29 cellular contexts compared by ENCODE assay signal in the genomic region with DNA sequence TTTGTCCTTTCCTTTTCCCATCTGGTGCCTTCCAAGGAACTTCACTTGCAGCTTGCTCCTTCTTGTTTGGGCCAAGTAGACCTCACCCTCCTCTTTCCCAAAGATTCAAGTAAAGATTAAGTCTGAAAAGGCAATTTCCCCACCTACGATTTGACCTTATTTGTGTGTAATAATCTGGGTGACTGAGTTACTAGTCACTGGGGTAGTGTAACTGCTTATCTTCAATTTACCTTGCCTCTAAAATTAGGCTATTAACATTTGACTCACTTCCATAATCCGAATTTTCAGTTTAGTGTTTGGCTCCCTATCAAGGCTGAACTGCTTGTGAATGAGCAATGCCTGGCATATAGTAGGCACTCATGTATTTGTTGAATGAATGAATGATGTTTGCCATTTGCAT. TPM values are rescaled to one million over a fixed set of nuclear protein-coding genes. Genes with fewer than 3 reads are reported as not detected.
"Had no signal": no experiment of that assay in that cellular context is flagged by ENCODE, and none has a peak within 500 bp of the region (broad histone marks: within the 10 kb centered on the region; RNA-seq: fewer than 3 reads in every experiment).

No MANE protein-coding gene starts in this region.

- ATAC-seq: activated CD8-positive, alpha-beta T cell treated with anti-CD3 and anti-CD28 coated beads for 36 hours; activated T-cell treated with anti-CD3 and anti-CD28 coated beads, Interleukin-2, amount 50 U/mL, for 72 hours; left cardiac atrium; left ventricle myocardium superior; right lobe of liver; stimulated activated naive CD8-positive, alpha-beta T cell treated with anti-CD3 and anti-CD28 coated beads, Interleukin-15, Interleukin-2, amounts not matched to agents 100 U/mL and 50 U/mL, for 24 hours; T-helper 17 cell; WTC11 had no signal

- H3K36me3 ChIP-seq: cardiac muscle cell, colonic mucosa, ovary, right lobe of liver, transverse colon had no signal

- H3K9me3 ChIP-seq: colonic mucosa, neutrophil, ovary, right lobe of liver, testis, transverse colon had no signal

- H3K4me3 ChIP-seq: cardiac muscle cell, colonic mucosa, dorsolateral prefrontal cortex, ovary, right lobe of liver, testis, transverse colon had no signal

- H3K27me3 ChIP-seq: cardiac muscle cell, colonic mucosa, dorsolateral prefrontal cortex, neutrophil, ovary, right lobe of liver, testis, transverse colon had no signal

- H3K4me1 ChIP-seq: colonic mucosa, right lobe of liver, testis, transverse colon had no signal

- DNase-seq: activated CD4-positive, alpha-beta T cell treated with anti-CD3 and anti-CD28 coated beads for 1 hour; activated CD4-positive, alpha-beta T cell treated with anti-CD3 and anti-CD28 coated beads, Interleukin-2, amount 10 ng/mL, durations not matched to agents 7 days and 5 days; activated CD8-positive, alpha-beta T cell treated with anti-CD3 and anti-CD28 coated beads for 36 hours; activated effector memory CD4-positive, alpha-beta T cell treated with Interleukin-2 at 50 U/mL for 16 hours; activated naive CD4-positive, alpha-beta T cell treated with Interleukin-2 at 50 U/mL for 16 hours; activated T-cell treated with anti-CD3 and anti-CD28 coated beads, Interleukin-2, amount 50 U/mL, for 72 hours; anterior cingulate cortex; cerebellar nuclear complex; colonic mucosa; dorsolateral prefrontal cortex; effector memory CD4-positive, alpha-beta T cell; islet precursor cell; left cardiac atrium; left ventricle myocardium superior; naive B cell; nephron progenitor cell; ovary; right lobe of liver; stimulated activated CD4-positive, alpha-beta T cell treated with anti-CD3 and anti-CD28 coated beads, Interleukin-2, amount 100 ng/mL, for 48 hours; stimulated activated naive CD8-positive, alpha-beta T cell treated with anti-CD3 and anti-CD28 coated beads, Interleukin-15, Interleukin-2, amounts not matched to agents 100 U/mL and 50 U/mL, for 24 hours; T-helper 17 cell; T1000; testis; transverse colon had no signal

- H3K27ac ChIP-seq: cardiac muscle cell, colonic mucosa, dorsolateral prefrontal cortex, neutrophil, ovary, right lobe of liver, testis, transverse colon had no signal

- FAIRE-seq: frontal cortex, urothelium cell line had no signal

RNA-seq across cellular contexts. Expression of a gene that starts 59.6 kb away (rescaled TPM):
- total RNA-seq: activated CD4-positive, alpha-beta T cell treated with anti-CD3 and anti-CD28 coated beads, Interleukin-2, amount 10 ng/mL, durations not matched to agents 7 days and 5 days had no signal
- polyA plus RNA-seq: cardiac muscle cell had no signal
